22 cellular contexts compared by ENCODE assay signal in the genomic region with DNA sequence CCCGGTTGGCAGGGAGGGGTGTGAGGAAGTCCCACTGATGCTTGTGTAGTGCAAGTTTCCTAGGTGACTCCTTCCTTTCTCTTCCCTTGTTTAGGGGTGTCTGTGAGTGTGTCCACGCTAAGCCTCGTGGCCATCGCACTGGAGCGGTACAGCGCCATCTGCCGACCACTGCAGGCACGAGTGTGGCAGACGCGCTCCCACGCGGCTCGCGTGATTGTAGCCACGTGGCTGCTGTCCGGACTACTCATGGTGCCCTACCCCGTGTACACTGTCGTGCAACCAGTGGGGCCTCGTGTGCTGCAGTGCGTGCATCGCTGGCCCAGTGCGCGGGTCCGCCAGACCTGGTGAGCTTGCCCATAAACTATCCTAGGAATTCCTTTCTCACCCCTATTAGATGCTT. TPM values are rescaled to one million over a fixed set of nuclear protein-coding genes. Genes with fewer than 3 reads are reported as not detected.
DNase-seq lines count a peak whose midpoint lies in the region; ATAC-seq and TF ChIP-seq lines count a peak whose summit lies in the region.
"Had no signal": no experiment of that assay in that cellular context is flagged by ENCODE, and none has a peak within 500 bp of the region (broad histone marks: within the 10 kb centered on the region; RNA-seq: fewer than 3 reads in every experiment).

No MANE protein-coding gene starts in this region.

- no peaks in the 10 kb centered on the region for H3K4me1 ChIP-seq in left lung
- H3K4me1 ChIP-seq in testis, result peaks cover 3% of the 10 kb centered on the region
- H3K4me1 ChIP-seq: SJSA1 had no signal

- H3K4me1 Mint-ChIP-seq in activated CD4-positive, alpha-beta memory T cell treated with anti-CD3 and anti-CD28 coated beads for 36 hours (ENCODE audit: low read depth), result no peaks in the 10 kb centered on the region
- peaks cover 4% of the 10 kb centered on the region for H3K4me1 Mint-ChIP-seq in activated CD4-positive, alpha-beta memory T cell treated with anti-CD3 and anti-CD28 coated beads, Interleukin-2, amount 10 ng/mL, durations not matched to agents 7 days and 5 days
- no peaks in the 10 kb centered on the region for H3K4me1 Mint-ChIP-seq in activated naive CD8-positive, alpha-beta T cell treated with anti-CD3 and anti-CD28 coated beads for 36 hours
- H3K4me1 Mint-ChIP-seq: activated naive CD4-positive, alpha-beta T cell treated with anti-CD3 and anti-CD28 coated beads, Interleukin-2, amount 50 U/mL, for 24 hours; memory B cell had no signal

- H3K36me3 Mint-ChIP-seq in activated CD4-positive, alpha-beta memory T cell treated with anti-CD3 and anti-CD28 coated beads for 36 hours, result no peaks in the 10 kb centered on the region
- no peaks in the 10 kb centered on the region for H3K36me3 Mint-ChIP-seq in activated CD4-positive, alpha-beta memory T cell treated with anti-CD3 and anti-CD28 coated beads, Interleukin-2, amount 10 ng/mL, durations not matched to agents 7 days and 5 days (ENCODE audit: low read depth)
- peaks cover 2% of the 10 kb centered on the region for H3K36me3 Mint-ChIP-seq in activated naive CD8-positive, alpha-beta T cell treated with anti-CD3 and anti-CD28 coated beads for 36 hours
- H3K36me3 Mint-ChIP-seq: activated naive CD4-positive, alpha-beta T cell treated with anti-CD3 and anti-CD28 coated beads, Interleukin-2, amount 50 U/mL, for 24 hours; CD8-positive, alpha-beta T cell; memory B cell had no signal

- intact Hi-C loops in activated CD4-positive, alpha-beta memory T cell treated with anti-CD3 and anti-CD28 coated beads for 36 hours (cut with micrococcal nuclease), result no loop called here
- intact Hi-C loops in left lung (cut with DNase I) (no loop called here), testis (cut with DNase I; ENCODE audit: low total_unique reads) (no loop called here)

- WGBS in testis, 2 donors, result 69 to 89% methylated on average over 19 to 24 of the region's 24 CpGs

- H3K4me3 Mint-ChIP-seq in activated CD4-positive, alpha-beta memory T cell treated with anti-CD3 and anti-CD28 coated beads for 36 hours, result no peak overlapping the region
- H3K4me3 Mint-ChIP-seq in activated CD4-positive, alpha-beta memory T cell treated with anti-CD3 and anti-CD28 coated beads, Interleukin-2, amount 10 ng/mL, durations not matched to agents 7 days and 5 days, result no peak overlapping the region
- no peak overlapping the region for H3K4me3 Mint-ChIP-seq in activated naive CD8-positive, alpha-beta T cell treated with anti-CD3 and anti-CD28 coated beads for 36 hours
- H3K4me3 Mint-ChIP-seq: activated naive CD4-positive, alpha-beta T cell treated with anti-CD3 and anti-CD28 coated beads, Interleukin-2, amount 50 U/mL, for 24 hours; CD8-positive, alpha-beta T cell; nephron progenitor cell had no signal

- POLR2A ChIA-PET in activated CD4-positive, alpha-beta memory T cell treated with anti-CD3 and anti-CD28 coated beads for 36 hours (lab: Charles Lee), result interaction anchor here (1.2 kb wide), 1 partner anchor 83 kb away, joined by 3 read pairs; no protein-coding TSS in a partner anchor
- POLR2A ChIA-PET in activated CD4-positive, alpha-beta memory T cell treated with anti-CD3 and anti-CD28 coated beads, Interleukin-2, amount 10 ng/mL, durations not matched to agents 7 days and 5 days (lab: Charles Lee), result no interaction called here

- ATAC-seq in left lung (peak; percentile 21), HG03457 (IDR thresholded peaks at IDR 0.05; ENCODE audit: unreplicated experiment) (no peak)
- ATAC-seq: CD8-positive, alpha-beta T cell; heart left ventricle had no signal

- H3K27ac ChIP-seq in left lung, result no peak overlapping the region
- H3K27ac ChIP-seq in testis, result no peak overlapping the region
- H3K27ac ChIP-seq: esophagus muscularis mucosa, heart left ventricle, SJSA1 had no signal

- CTCF ChIA-PET in activated CD4-positive, alpha-beta memory T cell treated with anti-CD3 and anti-CD28 coated beads for 36 hours (lab: Charles Lee), result interaction anchor here (1.0 kb wide), 1 partner anchor 82 kb away, joined by 3 read pairs; no protein-coding TSS in a partner anchor
- CTCF ChIA-PET in activated CD4-positive, alpha-beta memory T cell treated with anti-CD3 and anti-CD28 coated beads, Interleukin-2, amount 10 ng/mL, durations not matched to agents 7 days and 5 days (lab: Charles Lee), result interaction anchor here (0.7 to 1.6 kb wide), 2 partner anchors 48 to 93 kb away, joined by 4 to 5 read pairs; no protein-coding TSS in a partner anchor

- TF ChIP-seq POLR2A in testis (IDR thresholded peaks at IDR 0.05), result no peak

- H3K9me3 ChIP-seq in left lung (no peaks in the 10 kb centered on the region), testis (no peaks in the 10 kb centered on the region)
- H3K9me3 ChIP-seq: esophagus muscularis mucosa, heart left ventricle, SJSA1 had no signal

- peaks cover 0 to 2% of the 10 kb centered on the region in 2 donors for H3K27me3 ChIP-seq in left lung
- H3K27me3 ChIP-seq in testis, result no peaks in the 10 kb centered on the region
- H3K27me3 ChIP-seq: heart left ventricle, SJSA1 had no signal

- DNase-seq in activated CD4-positive, alpha-beta memory T cell treated with anti-CD3 and anti-CD28 coated beads for 36 hours, result peak; percentile 17
- DNase-seq in activated CD4-positive, alpha-beta memory T cell treated with anti-CD3 and anti-CD28 coated beads, Interleukin-2, amount 10 ng/mL, durations not matched to agents 7 days and 5 days, result no peak
- peak; percentile 4 for DNase-seq in RPMI8226
- peak in 1 of 2 donors; percentile 82 for DNase-seq in left lung
- DNase-seq in testis, result peak; percentile 46
- DNase-seq in epidermal melanocyte (ENCODE audit: insufficient read length, low spot score), result no peak
- DNase-seq in activated naive CD8-positive, alpha-beta T cell treated with anti-CD3 and anti-CD28 coated beads for 36 hours, result no peak
- DNase-seq: CD8-positive, alpha-beta T cell; heart left ventricle; NCI-H2029; NCI-H524 treated with DMSO at 0.1 percent for 48 hours; nephron progenitor cell; stimulated activated CD4-positive, alpha-beta T cell treated with anti-CD3 and anti-CD28 coated beads, Interleukin-15, amount 100 ng/mL, for 24 hours; stimulated activated naive CD4-positive, alpha-beta T cell treated with Interleukin-2 at 50 U/mL for 16 hours; T1000 had no signal

- H3K36me3 ChIP-seq in left lung (no peaks in the 10 kb centered on the region), testis (ENCODE audit: low read depth, missing control alignments) (no peaks in the 10 kb centered on the region)
- H3K36me3 ChIP-seq: esophagus muscularis mucosa, heart left ventricle, SJSA1 had no signal

- H3K4me3 ChIP-seq in left lung (no peak overlapping the region), testis (peak overlapping the region in 1 of 2 donors; percentile 20)
- H3K4me3 ChIP-seq: SJSA1 had no signal

- H3K9me3 Mint-ChIP-seq in activated CD4-positive, alpha-beta memory T cell treated with anti-CD3 and anti-CD28 coated beads for 36 hours, result no peaks in the 10 kb centered on the region
- no peaks in the 10 kb centered on the region for H3K9me3 Mint-ChIP-seq in activated CD4-positive, alpha-beta memory T cell treated with anti-CD3 and anti-CD28 coated beads, Interleukin-2, amount 10 ng/mL, durations not matched to agents 7 days and 5 days
- H3K9me3 Mint-ChIP-seq in activated naive CD8-positive, alpha-beta T cell treated with anti-CD3 and anti-CD28 coated beads for 36 hours, result no peaks in the 10 kb centered on the region
- H3K9me3 Mint-ChIP-seq: activated naive CD4-positive, alpha-beta T cell treated with anti-CD3 and anti-CD28 coated beads, Interleukin-2, amount 50 U/mL, for 24 hours; CD8-positive, alpha-beta T cell; memory B cell; nephron progenitor cell had no signal

- no peak for TF ChIP-seq CTCF in left lung (IDR thresholded peaks at IDR 0.05)
- TF ChIP-seq CTCF in testis (IDR thresholded peaks at IDR 0.05), result peak in 1 of 3 experiments; percentile 17

- H3K27me3 Mint-ChIP-seq in activated CD4-positive, alpha-beta memory T cell treated with anti-CD3 and anti-CD28 coated beads for 36 hours, result peaks cover 28% of the 10 kb centered on the region
- peaks cover 29% of the 10 kb centered on the region for H3K27me3 Mint-ChIP-seq in activated CD4-positive, alpha-beta memory T cell treated with anti-CD3 and anti-CD28 coated beads, Interleukin-2, amount 10 ng/mL, durations not matched to agents 7 days and 5 days
- H3K27me3 Mint-ChIP-seq in activated naive CD8-positive, alpha-beta T cell treated with anti-CD3 and anti-CD28 coated beads for 36 hours, result peaks cover 48% of the 10 kb centered on the region

- no peak overlapping the region for H3K27ac Mint-ChIP-seq in activated CD4-positive, alpha-beta memory T cell treated with anti-CD3 and anti-CD28 coated beads for 36 hours
- H3K27ac Mint-ChIP-seq in activated CD4-positive, alpha-beta memory T cell treated with anti-CD3 and anti-CD28 coated beads, Interleukin-2, amount 10 ng/mL, durations not matched to agents 7 days and 5 days, result no peak overlapping the region
- no peak overlapping the region for H3K27ac Mint-ChIP-seq in activated naive CD8-positive, alpha-beta T cell treated with anti-CD3 and anti-CD28 coated beads for 36 hours
- H3K27ac Mint-ChIP-seq: activated naive CD4-positive, alpha-beta T cell treated with anti-CD3 and anti-CD28 coated beads, Interleukin-2, amount 50 U/mL, for 24 hours; CD8-positive, alpha-beta T cell; memory B cell; nephron progenitor cell had no signal

RNA-seq across cellular contexts. Expression of a gene that starts 10.4 kb away (rescaled TPM):
- not detected for total RNA-seq in activated CD4-positive, alpha-beta memory T cell treated with anti-CD3 and anti-CD28 coated beads for 36 hours
- not detected for total RNA-seq in activated CD4-positive, alpha-beta memory T cell treated with anti-CD3 and anti-CD28 coated beads, Interleukin-2, amount 10 ng/mL, durations not matched to agents 7 days and 5 days
- total RNA-seq in left lung, result not detected
- total RNA-seq in testis, result under 1 TPM; 0.37 to 0.63 TPM
- polyA plus RNA-seq in testis (ENCODE audit: insufficient read depth, low read depth, low replicate concordance), result 0.47 TPM
- under 1 TPM; 0.16 to 0.43 TPM for total RNA-seq in activated naive CD8-positive, alpha-beta T cell treated with anti-CD3 and anti-CD28 coated beads for 36 hours
- total RNA-seq: CD8-positive, alpha-beta T cell; dermis microvascular lymphatic vessel endothelial cell; esophagus muscularis mucosa; pulmonary artery endothelial cell; SJSA1 had no signal
- polyA plus RNA-seq: heart left ventricle had no signal

RNA-seq across cellular contexts. Expression of a gene that starts 31.1 kb away (rescaled TPM):
- not detected for total RNA-seq in activated CD4-positive, alpha-beta memory T cell treated with anti-CD3 and anti-CD28 coated beads for 36 hours
- under 1 TPM; 0.20 to 0.30 TPM for total RNA-seq in activated CD4-positive, alpha-beta memory T cell treated with anti-CD3 and anti-CD28 coated beads, Interleukin-2, amount 10 ng/mL, durations not matched to agents 7 days and 5 days
- total RNA-seq in left lung (1 to 10 TPM in 1 of 2 donors, not detected in 1; 2.1 TPM), testis (1 to 10 TPM; 7.9 to 9.1 TPM)
- 14.4 TPM for polyA plus RNA-seq in testis (ENCODE audit: insufficient read depth, low read depth, low replicate concordance)
- under 1 TPM; 0.10 to 0.30 TPM for total RNA-seq in activated naive CD8-positive, alpha-beta T cell treated with anti-CD3 and anti-CD28 coated beads for 36 hours
- total RNA-seq: dermis microvascular lymphatic vessel endothelial cell, esophagus muscularis mucosa, heart left ventricle, pulmonary artery endothelial cell, SJSA1 had no signal

RNA-seq across cellular contexts. Expression of a gene that starts 35.6 kb away (rescaled TPM):
- total RNA-seq in activated CD4-positive, alpha-beta memory T cell treated with anti-CD3 and anti-CD28 coated beads for 36 hours, result 10 to 100 TPM; 15.3 to 15.8 TPM
- 10 to 100 TPM; 19.1 to 19.2 TPM for total RNA-seq in activated CD4-positive, alpha-beta memory T cell treated with anti-CD3 and anti-CD28 coated beads, Interleukin-2, amount 10 ng/mL, durations not matched to agents 7 days and 5 days
- 10 to 100 TPM; 34.9 to 43.0 TPM for total RNA-seq in left lung
- total RNA-seq in testis, result 100 to 1,000 TPM; 134 to 156 TPM
- polyA plus RNA-seq in testis (ENCODE audit: insufficient read depth, low read depth, low replicate concordance), result 98.3 TPM
- total RNA-seq in activated naive CD8-positive, alpha-beta T cell treated with anti-CD3 and anti-CD28 coated beads for 36 hours, result 10 to 100 TPM; 14.2 to 16.0 TPM

RNA-seq across cellular contexts. Expression of a gene that starts 50.3 kb away (rescaled TPM):
- 10 to 100 TPM; 27.3 to 29.2 TPM for total RNA-seq in activated CD4-positive, alpha-beta memory T cell treated with anti-CD3 and anti-CD28 coated beads for 36 hours
- total RNA-seq in activated CD4-positive, alpha-beta memory T cell treated with anti-CD3 and anti-CD28 coated beads, Interleukin-2, amount 10 ng/mL, durations not matched to agents 7 days and 5 days, result 10 to 100 TPM; 12.1 to 13.2 TPM
- total RNA-seq in left lung, result 10 to 100 TPM; 61.2 to 87.4 TPM
- 100 to 1,000 TPM; 103 to 177 TPM for total RNA-seq in testis
- 237 TPM for polyA plus RNA-seq in testis (ENCODE audit: insufficient read depth, low read depth, low replicate concordance)
- 10 to 100 TPM; 26.3 to 30.0 TPM for total RNA-seq in activated naive CD8-positive, alpha-beta T cell treated with anti-CD3 and anti-CD28 coated beads for 36 hours
- total RNA-seq: CD8-positive, alpha-beta T cell had no signal

Comparison
In these comparisons a context has a peak if more than half of its experiments do, and no peak if none do; other contexts are left out.
1. DNase-seq: peak in activated CD4-positive, alpha-beta memory T cell treated with anti-CD3 and anti-CD28 coated beads for 36 hours (single experiment), RPMI8226 (single experiment) and testis (single experiment); none in activated CD4-positive, alpha-beta memory T cell treated with anti-CD3 and anti-CD28 coated beads, Interleukin-2, amount 10 ng/mL, durations not matched to agents 7 days and 5 days (single experiment), epidermal melanocyte (single experiment) and activated naive CD8-positive, alpha-beta T cell treated with anti-CD3 and anti-CD28 coated beads for 36 hours (single experiment).